In the genomic region with DNA sequence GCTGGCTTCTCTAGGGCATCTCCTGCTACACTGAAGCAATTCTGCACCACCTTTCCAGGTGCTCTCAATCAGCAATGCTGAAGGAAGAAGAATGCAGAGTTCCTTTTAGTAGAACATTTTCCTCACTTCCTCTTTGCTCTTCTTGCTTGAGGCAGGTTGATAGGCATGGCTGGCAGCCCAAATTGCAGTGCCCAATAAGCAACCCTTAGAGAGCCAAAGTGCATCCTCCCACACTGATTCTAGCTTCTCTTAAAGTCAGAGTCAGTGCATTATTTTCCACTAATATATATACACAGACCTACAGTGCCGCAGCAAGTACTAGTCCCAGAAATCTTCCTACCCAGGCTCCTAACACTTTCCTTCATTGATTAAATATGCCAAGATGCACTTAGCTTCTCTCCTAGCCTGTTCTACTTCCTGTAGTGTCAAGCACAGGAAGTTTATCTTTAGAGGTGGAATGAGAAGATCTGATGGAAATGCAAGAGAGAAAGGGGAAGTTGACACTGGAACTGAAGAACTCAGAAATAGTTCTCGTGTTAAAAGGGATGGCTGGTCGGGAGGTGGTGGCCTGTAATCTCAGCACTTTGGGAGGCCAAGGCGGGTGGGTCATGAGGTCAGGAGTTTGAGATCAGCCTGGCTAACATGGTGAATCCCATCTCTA, we compare ENCODE assay signal across 12 cellular contexts.
DNase-seq lines count a peak whose midpoint lies in the region; ATAC-seq lines count a peak whose summit lies in the region.
"Had no signal": no experiment of that assay in that cellular context is flagged by ENCODE, and none has a peak within 500 bp of the region (broad histone marks: within the 10 kb centered on the region; RNA-seq: fewer than 3 reads in every experiment).

No MANE protein-coding gene starts in this region.

- DNase-seq in NOMO-1 treated with dmso at 0.1 percent for 144 hours (lab: John Stamatoyannopoulos, UW; ENCODE audit: unreplicated experiment), result peak; percentile 60
- no peak for DNase-seq in left lobe of liver (ENCODE audit: low spot score)
- DNase-seq in AG08395 (ENCODE audit: low spot score), result no peak
- DNase-seq in NCI-H2227 (lab: John Stamatoyannopoulos, UW; ENCODE audit: unreplicated experiment), result no peak
- DNase-seq in NCI-H2081 treated with DMSO at 0.1 percent for 48 hours (lab: John Stamatoyannopoulos, UW), result no peak
- no peak for DNase-seq in NCI-H1092 (lab: John Stamatoyannopoulos, UW)
- DNase-seq: activated naive CD8-positive, alpha-beta T cell treated with anti-CD3 and anti-CD28 coated beads, Interleukin-2, amount 10 ng/mL, durations not matched to agents 7 days and 5 days; CD4-positive, alpha-beta T cell; natural killer cell; NCI-H526 treated with DMSO at 0.1 percent for 48 hours had no signal

- ATAC-seq in GM18502 (IDR thresholded peaks at IDR 0.05; ENCODE audit: poor library complexity, unreplicated experiment) (peak; percentile 64), HG02763 (IDR thresholded peaks at IDR 0.05; ENCODE audit: unreplicated experiment) (peak; percentile 49), left lobe of liver (peak; percentile 53)
- ATAC-seq: natural killer cell had no signal
